Comparison of ENCODE assay signal across 8 cellular contexts in the genomic region with DNA sequence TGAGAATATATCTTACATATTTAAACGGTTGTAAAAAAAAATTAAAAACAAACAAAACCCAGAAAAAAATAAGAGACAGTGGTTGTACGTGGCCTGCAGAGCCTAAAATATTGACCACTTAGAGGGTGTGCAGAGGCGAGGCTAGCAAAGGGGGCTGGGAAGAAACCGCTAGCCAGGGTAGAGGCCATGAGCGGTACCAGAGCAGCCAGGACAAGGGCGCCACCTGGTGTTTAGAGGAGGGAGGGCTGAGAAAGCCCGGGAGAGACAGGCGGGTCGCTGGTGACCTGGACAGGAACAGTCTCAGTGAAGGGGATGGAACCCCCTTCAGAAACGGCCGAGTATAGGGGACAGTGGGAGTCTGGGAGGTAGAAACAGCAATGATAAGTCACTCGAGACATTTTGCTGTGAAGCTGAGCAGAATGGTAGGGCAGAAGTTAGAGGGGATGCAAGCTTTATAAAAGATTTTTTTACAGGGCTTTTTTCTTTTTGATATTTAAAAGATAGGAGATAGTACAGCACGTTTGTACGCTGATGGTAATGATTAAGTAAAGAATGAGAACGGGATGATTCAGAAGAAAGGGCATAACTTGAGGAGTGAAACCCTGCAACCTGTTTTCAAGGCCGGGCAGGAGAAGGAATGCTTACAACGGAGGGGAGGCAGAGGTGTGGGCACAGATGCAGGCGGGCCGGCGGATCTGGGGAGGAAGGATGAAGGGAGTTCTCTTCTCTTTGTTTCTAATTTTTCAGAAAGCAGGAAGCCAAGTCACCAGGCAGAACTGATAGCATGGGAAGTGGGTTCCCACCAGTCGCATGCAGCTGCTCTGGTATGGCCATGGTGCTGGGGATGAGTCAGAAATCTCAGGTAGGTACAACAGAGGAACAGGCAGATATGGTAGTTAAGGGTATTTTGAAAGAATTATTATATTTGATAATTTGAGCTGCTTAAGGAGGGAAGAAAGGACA.
DNase-seq lines count a peak whose midpoint lies in the region; ATAC-seq and TF ChIP-seq lines count a peak whose summit lies in the region.

No MANE protein-coding gene starts in this region.

- no peaks in the 10 kb centered on the region for H3K36me3 Mint-ChIP-seq in activated T-helper 2 cell treated with anti-CD3 and anti-CD28 coated beads, Interferon-gamma antibody, Interleukin-2, Interleukin-4, amounts not matched to agents 10 μg/mL and 5 μg/mL and 100 μg/mL, durations not matched to agents 14 hours and 24 hours and 36 hours (ENCODE audit: low read depth)

- peaks cover 16% of the 10 kb centered on the region for H3K4me1 Mint-ChIP-seq in activated T-helper 2 cell treated with anti-CD3 and anti-CD28 coated beads, Interferon-gamma antibody, Interleukin-2, Interleukin-4, amounts not matched to agents 10 μg/mL and 5 μg/mL and 100 μg/mL, durations not matched to agents 14 hours and 24 hours and 36 hours (ENCODE audit: low read depth)

- POLR2A ChIA-PET in RWPE1 (lab: Yijun Ruan, JAX; ENCODE audit: low non-redundant PET) = no interaction called here

- peaks cover 22% of the 10 kb centered on the region for H3K27me3 ChIP-seq in DND-41 (ENCODE audit: insufficient read depth, low read length, poor library complexity)

- peak overlapping the region in 1 of 2 experiments; percentile 11; a peak in 2 of 4 replicates for H3K4me3 ChIP-seq in DND-41 (ENCODE audit: low read depth in 1 of 2, low read length in 2 of 2)

- intact Hi-C loops in activated T-helper 2 cell treated with anti-CD3 and anti-CD28 coated beads, Interferon-gamma antibody, Interleukin-2, Interleukin-4, amounts not matched to agents 10 μg/mL and 5 μg/mL and 100 μg/mL, durations not matched to agents 14 hours and 24 hours and 36 hours (cut with micrococcal nuclease) = loop anchor here (1.0 to 5.0 kb wide), 5 partner anchors 76 to 905 kb away; partner anchors contain the start of genes FAM229B and TUBE1
- intact Hi-C loops in Right ventricle myocardium superior (cut with DNase I) = no loop called here

- H2AFZ ChIP-seq in DND-41 (ENCODE audit: low read depth, low read length) = peak overlapping the region; percentile 50

- peaks cover 55% of the 10 kb centered on the region for H3K27me3 Mint-ChIP-seq in activated T-helper 2 cell treated with anti-CD3 and anti-CD28 coated beads, Interferon-gamma antibody, Interleukin-2, Interleukin-4, amounts not matched to agents 10 μg/mL and 5 μg/mL and 100 μg/mL, durations not matched to agents 14 hours and 24 hours and 36 hours (ENCODE audit: low read depth)

- H3K79me2 ChIP-seq in DND-41 (ENCODE audit: insufficient read depth, low read length) = no peaks in the 10 kb centered on the region

- TF ChIP-seq CTCF in DND-41 (IDR thresholded peaks at IDR 0.05; ENCODE audit: borderline replicate concordance, extremely low read depth, low read length, poor library complexity, severe bottlenecking) (peak; percentile 93), RWPE1 (conservative IDR thresholded peaks at IDR 0.05; ENCODE audit: low read depth) (peak; percentile 95)

- ATAC-seq in DND-41 (ENCODE audit: insufficient read depth, low read depth) (peak; percentile 98), GM21390 (IDR thresholded peaks at IDR 0.05; ENCODE audit: unreplicated experiment) (peak; percentile 99), Right ventricle myocardium superior (ENCODE audit: poor library complexity) (peak; percentile 75)

- H3K27ac Mint-ChIP-seq in activated T-helper 2 cell treated with anti-CD3 and anti-CD28 coated beads, Interferon-gamma antibody, Interleukin-2, Interleukin-4, amounts not matched to agents 10 μg/mL and 5 μg/mL and 100 μg/mL, durations not matched to agents 14 hours and 24 hours and 36 hours = no peak overlapping the region

- no peak overlapping the region for H3K9ac ChIP-seq in DND-41 (ENCODE audit: low read depth, low read length)

- H3K27ac ChIP-seq in DND-41 (ENCODE audit: low read length) = no peak overlapping the region
- H3K27ac ChIP-seq in RWPE1 = no peak overlapping the region

- no peaks in the 10 kb centered on the region for H3K9me3 Mint-ChIP-seq in activated T-helper 2 cell treated with anti-CD3 and anti-CD28 coated beads, Interferon-gamma antibody, Interleukin-2, Interleukin-4, amounts not matched to agents 10 μg/mL and 5 μg/mL and 100 μg/mL, durations not matched to agents 14 hours and 24 hours and 36 hours

- CTCF ChIA-PET in RWPE1 (lab: Yijun Ruan, JAX) = interaction anchor here (0.6 to 2.7 kb wide), 31 partner anchors 9 to 1776 kb away, joined by 3 to 28 read pairs (median 3); partner anchors contain the start of genes FAM229B and TUBE1

- peak overlapping the region; percentile 45 for H3K4me3 Mint-ChIP-seq in activated T-helper 2 cell treated with anti-CD3 and anti-CD28 coated beads, Interferon-gamma antibody, Interleukin-2, Interleukin-4, amounts not matched to agents 10 μg/mL and 5 μg/mL and 100 μg/mL, durations not matched to agents 14 hours and 24 hours and 36 hours (ENCODE audit: low read depth)

- peak overlapping the region; percentile 56 for H3K4me2 ChIP-seq in DND-41 (ENCODE audit: insufficient read depth, low read length)

- H3K9me3 ChIP-seq in DND-41 (ENCODE audit: insufficient read depth, low read length, severe bottlenecking) = no peaks in the 10 kb centered on the region

- no peaks in the 10 kb centered on the region for H4K20me1 ChIP-seq in DND-41 (ENCODE audit: insufficient read depth, low read length)

- H3K36me3 ChIP-seq in DND-41 (ENCODE audit: insufficient read depth, low read length) = no peaks in the 10 kb centered on the region

- H3K4me1 ChIP-seq in DND-41 (ENCODE audit: insufficient read depth, low read length) = peaks cover 17% of the 10 kb centered on the region

- DNase-seq in DND-41 (peak; percentile 77), HPDE6-E6E7 (ENCODE audit: extremely low spot score) (peak; percentile 76), RWPE1 (ENCODE audit: low spot score) (peak; percentile 75), Right ventricle myocardium superior (peak; percentile 65), retina (peak; percentile 81), epidermal melanocyte (ENCODE audit: insufficient read length, low spot score) (no peak)
- peak; percentile 61 for DNase-seq in activated T-helper 2 cell treated with anti-CD3 and anti-CD28 coated beads, Interferon-gamma antibody, Interleukin-2, Interleukin-4, amounts not matched to agents 10 μg/mL and 5 μg/mL and 100 μg/mL, durations not matched to agents 14 hours and 24 hours and 36 hours (ENCODE audit: low spot score)
